8 cellular contexts compared by ENCODE assay signal in the genomic region with DNA sequence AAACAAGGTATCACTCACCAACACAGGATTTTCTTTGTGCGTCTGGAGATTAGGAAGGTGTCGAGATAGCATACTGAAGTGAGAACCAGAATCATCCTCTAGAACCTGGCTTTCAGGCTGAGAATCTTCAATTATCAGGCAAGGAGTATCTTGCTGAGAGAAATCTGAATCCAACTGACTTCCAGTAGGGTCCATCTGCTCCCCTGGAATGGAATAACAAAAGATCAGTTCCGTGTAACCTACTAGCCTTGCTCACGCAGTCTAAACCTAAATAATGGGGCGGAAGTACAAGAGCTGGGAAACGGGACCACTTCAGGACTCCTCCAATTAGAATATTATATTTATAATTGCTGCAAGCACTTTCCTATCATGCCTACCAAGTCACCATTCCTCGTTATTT. TPM values are rescaled to one million over a fixed set of nuclear protein-coding genes. Genes with fewer than 3 reads are reported as not detected.
DNase-seq lines count a peak whose midpoint lies in the region; ATAC-seq and TF ChIP-seq lines count a peak whose summit lies in the region.

No MANE protein-coding gene starts in this region.

- peaks cover 0 to 27% (median 21%) of the 10 kb centered on the region in 9 donors for H3K4me1 ChIP-seq in heart right ventricle
- H3K4me1 ChIP-seq in uterus, result no peaks in the 10 kb centered on the region

- WGBS in heart right ventricle, 2 donors, result 6 to 9% methylated on average over 7 of the region's 7 CpGs

- no peaks in the 10 kb centered on the region for H3K9me3 Mint-ChIP-seq in memory B cell

- no peak for TF ChIP-seq POLR2A in uterus (IDR thresholded peaks at IDR 0.05)

- no peak for TF ChIP-seq CTCF in heart right ventricle (IDR thresholded peaks at IDR 0.05)
- TF ChIP-seq CTCF in astrocyte of the spinal cord (IDR thresholded peaks at IDR 0.05; ENCODE audit: low read depth, low read length), result no peak
- no peak for TF ChIP-seq CTCF in uterus (IDR thresholded peaks at IDR 0.05)

- peak overlapping the region in 9 of 10 donors; percentile 30 to 88 (median 79) for H3K27ac ChIP-seq in heart right ventricle
- peak overlapping the region; percentile 87 to 88 for H3K27ac ChIP-seq in uterus

- H3K27ac Mint-ChIP-seq in memory B cell, result peak overlapping the region; percentile 97

- H3K36me3 Mint-ChIP-seq in memory B cell, result peaks cover 19% of the 10 kb centered on the region

- H3K27me3 ChIP-seq in heart right ventricle, result no peaks in the 10 kb centered on the region
- H3K27me3 ChIP-seq in uterus, result no peaks in the 10 kb centered on the region

- intact Hi-C loops in heart right ventricle (cut with DNase I), result loop anchor here in 4 of 10 donors (2.0 to 5.0 kb wide), 2 partner anchors 19 to 300 kb away; a partner anchor contains a TSS
- intact Hi-C loops in left cardiac atrium (cut with DNase I), result no loop called here
- intact Hi-C loops in uterus (cut with DNase I; ENCODE audit: low total_unique reads), result no loop called here

- H3K4me3 ChIP-seq in heart right ventricle (peak overlapping the region; percentile 61 to 96 (median 75)), astrocyte of the spinal cord (ENCODE audit: low read depth, low read length) (peak overlapping the region; percentile 91), uterus (peak overlapping the region; percentile 79 to 98)

- H3K36me3 ChIP-seq in heart right ventricle (peaks cover 0 to 43% (median 13%) of the 10 kb centered on the region in 9 donors), uterus (no peaks in the 10 kb centered on the region)

- in situ Hi-C loops in astrocyte of the spinal cord (cut with HindIII; ENCODE audit: low sequenced_read_pairs), result no loop called here

- H3K4me3 Mint-ChIP-seq in memory B cell, result peak overlapping the region; percentile 94

- ATAC-seq in heart right ventricle (no peak), left cardiac atrium (no peak), memory B cell (ENCODE audit: low read depth) (no peak), GM19467 (IDR thresholded peaks at IDR 0.05; ENCODE audit: unreplicated experiment) (no peak)

- H3K9me3 ChIP-seq in heart right ventricle, result no peaks in the 10 kb centered on the region
- H3K9me3 ChIP-seq in uterus, result no peaks in the 10 kb centered on the region

- DNase-seq in heart right ventricle (no peak), left cardiac atrium (no peak), astrocyte of the spinal cord (ENCODE audit: low read depth, low spot score) (no peak), memory B cell (ENCODE audit: low spot score in 2 of 2) (no peak), uterus (no peak), AG08396 (ENCODE audit: low spot score) (no peak), kidney tubule cell (ENCODE audit: low spot score) (no peak)

- no peaks in the 10 kb centered on the region for H3K27me3 Mint-ChIP-seq in memory B cell

- H3K4me1 Mint-ChIP-seq in memory B cell, result peaks cover 13% of the 10 kb centered on the region

RNA-seq across cellular contexts. Expression of a gene that starts 0.7 kb away (rescaled TPM):
- total RNA-seq in heart right ventricle, result 10 to 100 TPM; 21.2 to 35.2 (median 29.3) TPM
- polyA plus RNA-seq in heart right ventricle, result 10 to 100 TPM; 11.2 to 12.6 TPM
- 10 to 100 TPM; 30.1 to 33.5 TPM for total RNA-seq in left cardiac atrium
- 100 to 1,000 TPM in 1 of 4 donors, 10 to 100 TPM in 3; 30.2 to 150 (median 51.4) TPM for total RNA-seq in uterus

RNA-seq across cellular contexts. Expression of a gene that starts 25.1 kb away (rescaled TPM):
- 100 to 1,000 TPM in 2 of 10 donors, 10 to 100 TPM in 8; 21.3 to 139 (median 51.6) TPM for total RNA-seq in heart right ventricle
- 10 to 100 TPM in 1 of 2 donors, 1 to 10 TPM in 1; 3.4 to 17.5 TPM for polyA plus RNA-seq in heart right ventricle
- 10 to 100 TPM; 23.8 to 24.5 TPM for total RNA-seq in left cardiac atrium
- total RNA-seq in uterus, result 10 to 100 TPM in 3 of 4 donors, 1 to 10 TPM in 1; 5.9 to 27.6 (median 12.8) TPM
